In the genomic region with DNA sequence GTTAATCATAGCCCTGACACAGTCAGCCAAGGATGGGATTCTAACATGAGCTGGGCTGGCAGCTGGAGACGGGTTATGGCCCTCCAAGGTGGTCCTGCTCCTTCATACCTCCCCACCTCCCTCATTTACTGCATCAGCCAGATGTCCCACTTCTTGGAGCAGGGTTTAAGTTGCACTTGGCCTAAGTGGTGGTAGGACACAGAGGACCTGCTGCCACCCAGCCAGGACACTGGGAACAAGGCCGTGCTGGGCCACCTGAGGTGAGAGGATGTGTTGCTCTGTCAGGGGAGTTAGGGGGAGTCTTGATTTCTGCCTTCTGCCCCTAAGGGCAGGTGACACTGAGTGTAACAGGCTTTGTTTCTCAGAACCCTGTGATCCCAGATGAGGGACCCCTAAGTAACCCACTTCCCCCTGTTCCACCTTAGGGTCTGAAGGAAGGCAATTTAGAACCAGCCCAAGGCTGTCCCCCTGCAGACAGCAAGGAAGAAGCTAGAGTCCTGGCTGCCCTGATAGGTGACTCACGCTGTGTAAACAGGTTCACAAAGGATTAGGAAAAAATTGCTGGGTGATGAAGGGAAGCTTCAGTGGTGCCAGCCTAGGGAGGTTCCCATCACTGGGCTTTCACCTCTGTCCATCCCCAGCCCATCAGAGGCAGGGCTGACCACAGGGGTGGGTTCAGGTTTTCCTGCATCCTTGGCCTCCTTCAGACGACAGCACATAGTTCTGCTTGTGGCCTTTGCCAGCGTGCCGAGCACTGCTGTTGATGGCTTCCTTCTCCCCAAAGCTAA, we compare ENCODE assay signal across 1 cellular context.
TF ChIP-seq lines count a peak whose summit lies in the region.

No MANE protein-coding gene starts in this region.

TF ChIP-seq in HepG2, 621 proteins besides CTCF, POLR2A, EP300 and RAD21 (continued from another document):
- TF ChIP-seq FOXP4 (CRISPR knock-in tag; IDR thresholded peaks at IDR 0.05), result peak; percentile 12; the same call in 1 of the 2 replicates
- TF ChIP-seq PCBP1 (IDR thresholded peaks at IDR 0.05; ENCODE audit: borderline replicate concordance, low read depth, low read length), result no peak
- TF ChIP-seq, protein P1, sequence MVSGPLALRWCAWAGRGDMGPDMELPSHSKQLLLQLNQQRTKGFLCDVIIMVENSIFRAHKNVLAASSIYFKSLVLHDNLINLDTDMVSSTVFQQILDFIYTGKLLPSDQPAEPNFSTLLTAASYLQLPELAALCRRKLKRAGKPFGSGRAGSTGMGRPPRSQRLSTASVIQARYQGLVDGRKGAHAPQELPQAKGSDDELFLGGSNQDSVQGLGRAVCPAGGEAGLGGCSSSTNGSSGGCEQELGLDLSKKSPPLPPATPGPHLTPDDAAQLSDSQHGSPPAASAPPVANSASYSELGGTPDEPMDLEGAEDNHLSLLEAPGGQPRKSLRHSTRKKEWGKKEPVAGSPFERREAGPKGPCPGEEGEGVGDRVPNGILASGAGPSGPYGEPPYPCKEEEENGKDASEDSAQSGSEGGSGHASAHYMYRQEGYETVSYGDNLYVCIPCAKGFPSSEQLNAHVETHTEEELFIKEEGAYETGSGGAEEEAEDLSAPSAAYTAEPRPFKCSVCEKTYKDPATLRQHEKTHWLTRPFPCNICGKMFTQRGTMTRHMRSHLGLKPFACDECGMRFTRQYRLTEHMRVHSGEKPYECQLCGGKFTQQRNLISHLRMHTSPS (CRISPR knock-in tag; IDR thresholded peaks at IDR 0.05; ENCODE audit: low read depth), result peak; percentile 87; the same call in 1 of the 2 replicates
- TF ChIP-seq MED1 (CRISPR knock-in tag; IDR thresholded peaks at IDR 0.05), result peak; percentile 58
- TF ChIP-seq FOSL2 (CRISPR knock-in tag; IDR thresholded peaks at IDR 0.05), result peak; percentile 99
- peak; percentile 60 for TF ChIP-seq ZNF407 (CRISPR knock-in tag; IDR thresholded peaks at IDR 0.05; ENCODE audit: not compliant biosample characterization)
- peak; percentile 19; the same call in 1 of the 2 replicates for TF ChIP-seq POGZ (CRISPR knock-in tag; IDR thresholded peaks at IDR 0.05)
- TF ChIP-seq SALL1 (CRISPR knock-in tag; IDR thresholded peaks at IDR 0.05), result peak; percentile 73
- TF ChIP-seq GATAD2A (CRISPR knock-in tag; IDR thresholded peaks at IDR 0.05), result peak; percentile 73
- TF ChIP-seq WIZ (CRISPR knock-in tag; IDR thresholded peaks at IDR 0.05), result no peak
- no peak for TF ChIP-seq LCORL (IDR thresholded peaks at IDR 0.05)
- TF ChIP-seq LCORL (CRISPR knock-in tag; IDR thresholded peaks at IDR 0.05), result peak; percentile 79
- peak; percentile 92 for TF ChIP-seq FOSL1 (CRISPR knock-in tag; IDR thresholded peaks at IDR 0.05; ENCODE audit: borderline replicate concordance)
